In genomic region chr22:35541254-35541748, GRCh38 we compare ENCODE assay signal across 9 cellular contexts. TPM values are rescaled to one million over a fixed set of nuclear protein-coding genes. Genes with fewer than 3 reads are reported as not detected.
DNase-seq lines count a peak whose midpoint lies in the region; ATAC-seq, FAIRE-seq and TF ChIP-seq lines count a peak whose summit lies in the region.
"Had no signal": no experiment of that assay in that cellular context is flagged by ENCODE, and none has a peak within 500 bp of the region (broad histone marks: within the 10 kb centered on the region; RNA-seq: fewer than 3 reads in every experiment).

No MANE protein-coding gene starts in this region.

- no peak for ATAC-seq in stimulated activated effector memory CD8-positive, alpha-beta T cell treated with anti-CD3 and anti-CD28 coated beads, Interleukin-12 subunit alpha, Interleukin-12 subunit beta, amount 100 ng/mL, for 72 hours
- no peak for ATAC-seq in HG02852 (IDR thresholded peaks at IDR 0.05; ENCODE audit: unreplicated experiment)
- no peak for ATAC-seq in GM18873 (IDR thresholded peaks at IDR 0.05; ENCODE audit: low FRiP score, unreplicated experiment)

- CTCF ChIA-PET in SK-N-SH (lab: Yijun Ruan, JAX) = interaction anchor here (1.1 to 8.0 kb wide), 5 partner anchors 15 to 138 kb away, joined by 3 to 60 read pairs (median 3); no protein-coding TSS in a partner anchor

- no peak overlapping the region for H3K27ac Mint-ChIP-seq in stimulated activated effector memory CD8-positive, alpha-beta T cell treated with anti-CD3 and anti-CD28 coated beads, Interleukin-12 subunit alpha, Interleukin-12 subunit beta, amount 100 ng/mL, for 72 hours

- H3K4me2 ChIP-seq in GM23248 (ENCODE audit: unreplicated experiment) (peak overlapping the region; percentile 92), SK-N-SH (peak overlapping the region; percentile 95), keratinocyte (ENCODE audit: control insufficient read depth, extremely low read depth, insufficient read depth, low read depth, low read length) (peak overlapping the region; percentile 82)

- H3K27me3 ChIP-seq in GM23248 (replicated peaks; ENCODE audit: insufficient read depth) (no peaks in the 10 kb centered on the region), SK-N-SH (ENCODE audit: insufficient read depth) (no peaks in the 10 kb centered on the region), keratinocyte (ENCODE audit: control insufficient read depth, extremely low read depth, insufficient read depth, low read length) (peaks cover 40% of the 10 kb centered on the region)

- H2AFZ ChIP-seq in GM23248 (peak overlapping the region; percentile 84; the same call in 1 of the 2 replicates), SK-N-SH (ENCODE audit: low read depth) (peak overlapping the region; percentile 88; the same call in 1 of the 2 replicates), keratinocyte (ENCODE audit: control insufficient read depth, low read length) (no peak overlapping the region)

- H3F3A ChIP-seq in GM23248 (ENCODE audit: insufficient read depth) (no peaks in the 10 kb centered on the region), SK-N-SH (replicated peaks; ENCODE audit: insufficient read depth) (peaks cover 7% of the 10 kb centered on the region)

- 0 out of 2 replicates have a peak, but pooled peaks cover 5% of the 10 kb centered on the region for H3K4me1 ChIP-seq in GM23248 (ENCODE audit: insufficient read depth)
- H3K4me1 ChIP-seq in SK-N-SH (ENCODE audit: control insufficient read depth in 1 of 2, insufficient read depth in 2 of 2, low read depth in 1 of 2, low read length in 1 of 2) = peaks cover 7 to 11% of the 10 kb centered on the region in 2 experiments; a peak in 2 of 4 replicates
- peaks cover 7% of the 10 kb centered on the region for H3K4me1 ChIP-seq in keratinocyte (ENCODE audit: control insufficient read depth, extremely low read depth, insufficient read depth, low read length)

- no peaks in the 10 kb centered on the region for H3K9me3 Mint-ChIP-seq in stimulated activated effector memory CD8-positive, alpha-beta T cell treated with anti-CD3 and anti-CD28 coated beads, Interleukin-12 subunit alpha, Interleukin-12 subunit beta, amount 100 ng/mL, for 72 hours

- no peak for FAIRE-seq in keratinocyte (lab: Jason Lieb, UNC)

- in situ Hi-C loops in GM23248 (cut with MboI) = no loop called here

- dilution Hi-C loops in keratinocyte (cut with MboI; ENCODE audit: extremely low pct_ligation_motif_present, low sequenced_read_pairs) = no loop called here

- no peaks in the 10 kb centered on the region for H4K20me1 ChIP-seq in GM23248 (ENCODE audit: insufficient read depth)
- no peaks in the 10 kb centered on the region for H4K20me1 ChIP-seq in SK-N-SH (ENCODE audit: insufficient read depth)
- peaks cover 6% of the 10 kb centered on the region for H4K20me1 ChIP-seq in keratinocyte (ENCODE audit: control insufficient read depth, extremely low read depth, insufficient read depth, low read length)

- TF ChIP-seq CTCF in SK-N-SH (IDR thresholded peaks at IDR 0.05) (no peak), keratinocyte (optimal IDR thresholded peaks at IDR 0.05 in 1 of 3, IDR thresholded peaks at IDR 0.05 in 1 of 3, conservative IDR thresholded peaks at IDR 0.05 in 1 of 3; ENCODE audit: extremely low read depth in 1 of 3, insufficient read depth in 2 of 3, low read length in 3 of 3) (no peak)

- H3K27ac ChIP-seq in GM23248 (no peak overlapping the region), SK-N-SH (ENCODE audit: low read depth in 2 of 2, low read length in 1 of 2) (no peak overlapping the region), keratinocyte (ENCODE audit: control insufficient read depth, insufficient read depth, low read length) (no peak overlapping the region)
- H3K27ac ChIP-seq: HL-60 had no signal

- H3K4me3 Mint-ChIP-seq in stimulated activated effector memory CD8-positive, alpha-beta T cell treated with anti-CD3 and anti-CD28 coated beads, Interleukin-12 subunit alpha, Interleukin-12 subunit beta, amount 100 ng/mL, for 72 hours = peak overlapping the region; percentile 61

- WGBS in GM23248 (ENCODE audit: low coverage in 1 of 2, low lambda C conversion rate in 2 of 2, missing lambda C conversion rate in 2 of 2), 2 experiments = 11 to 14% methylated on average over 17 to 19 of the region's 28 CpGs
- WGBS in SK-N-SH (ENCODE audit: low lambda C conversion rate) = 15% methylated on average over 10 of the region's 28 CpGs

- H3K79me2 ChIP-seq in GM23248 (ENCODE audit: insufficient read depth) (peaks cover 23% of the 10 kb centered on the region), SK-N-SH (ENCODE audit: insufficient read depth) (peaks cover 7% of the 10 kb centered on the region; the same call in 1 of the 2 replicates), keratinocyte (ENCODE audit: control insufficient read depth, insufficient read depth, low read length) (no peaks in the 10 kb centered on the region)

- no peaks in the 10 kb centered on the region for H3K36me3 ChIP-seq in GM23248 (ENCODE audit: low read depth)
- no peaks in the 10 kb centered on the region for H3K36me3 ChIP-seq in SK-N-SH (replicated peaks in 1 of 2; ENCODE audit: control insufficient read depth in 1 of 2, insufficient read depth in 2 of 2, low read length in 1 of 2)
- H3K36me3 ChIP-seq in keratinocyte (ENCODE audit: control insufficient read depth in 2 of 2, extremely low read depth in 1 of 2, insufficient read depth in 2 of 2, low read length in 2 of 2) = no peaks in the 10 kb centered on the region

- no peaks in the 10 kb centered on the region for H3K36me3 Mint-ChIP-seq in stimulated activated effector memory CD8-positive, alpha-beta T cell treated with anti-CD3 and anti-CD28 coated beads, Interleukin-12 subunit alpha, Interleukin-12 subunit beta, amount 100 ng/mL, for 72 hours

- TF ChIP-seq EP300 in SK-N-SH (IDR thresholded peaks at IDR 0.05; ENCODE audit: borderline replicate concordance in 1 of 2, low read depth in 1 of 2, low read length in 1 of 2) = no peak

- H3K9me2 ChIP-seq in GM23248 (ENCODE audit: insufficient read depth) = no peaks in the 10 kb centered on the region
- no peaks in the 10 kb centered on the region for H3K9me2 ChIP-seq in SK-N-SH

- peak; percentile 55 for DNase-seq in GM23248
- DNase-seq in SK-N-SH = peak; percentile 77
- no peak for DNase-seq in keratinocyte (ENCODE audit: low read depth, low spot score)
- DNase-seq in stimulated activated effector memory CD8-positive, alpha-beta T cell treated with anti-CD3 and anti-CD28 coated beads, Interleukin-12 subunit alpha, Interleukin-12 subunit beta, amount 100 ng/mL, for 72 hours (ENCODE audit: low spot score in 2 of 2) = no peak
- DNase-seq in C1 segment of cervical spinal cord (lab: John Stamatoyannopoulos, UW) = no peak
- DNase-seq: SHP77 had no signal

- H3K9me3 ChIP-seq in GM23248 (ENCODE audit: low read depth) (no peaks in the 10 kb centered on the region), SK-N-SH (no peaks in the 10 kb centered on the region), keratinocyte (ENCODE audit: control insufficient read depth, low read depth, low read length) (no peaks in the 10 kb centered on the region)

- no peak for TF ChIP-seq RAD21 in SK-N-SH (IDR thresholded peaks at IDR 0.05; ENCODE audit: low read length)

- H3K4me3 ChIP-seq in GM23248 (peak overlapping the region; percentile 77), SK-N-SH (ENCODE audit: low read depth in 2 of 2, low read length in 1 of 2) (peak overlapping the region; percentile 58 to 68), keratinocyte (ENCODE audit: control insufficient read depth in 2 of 3, extremely low read depth in 1 of 3, insufficient read depth in 2 of 3, low read depth in 1 of 3, low read length in 3 of 3) (peak overlapping the region in 1 of 3 experiments; percentile 35)

- H3K4me1 Mint-ChIP-seq in stimulated activated effector memory CD8-positive, alpha-beta T cell treated with anti-CD3 and anti-CD28 coated beads, Interleukin-12 subunit alpha, Interleukin-12 subunit beta, amount 100 ng/mL, for 72 hours = peaks cover 15% of the 10 kb centered on the region

- H3K9me1 ChIP-seq in keratinocyte (ENCODE audit: control insufficient read depth, extremely low read depth, insufficient read depth, low read length) = no peaks in the 10 kb centered on the region

- POLR2A ChIA-PET in SK-N-SH (lab: Yijun Ruan, JAX) = interaction anchor here (1.2 to 1.4 kb wide), 2 partner anchors 16 to 64 kb away, joined by 3 read pairs; no protein-coding TSS in a partner anchor

- peak overlapping the region; percentile 69 for H3K9ac ChIP-seq in GM23248
- H3K9ac ChIP-seq in SK-N-SH = no peak overlapping the region; the same call in 1 of the 2 replicates
- H3K9ac ChIP-seq in keratinocyte (ENCODE audit: control insufficient read depth, extremely low read depth, insufficient read depth, low read length) = no peak overlapping the region

TF ChIP-seq in SK-N-SH, 30 proteins besides CTCF, POLR2A, EP300 and RAD21 (continues in another document):
- TF ChIP-seq MAX (IDR thresholded peaks at IDR 0.05; ENCODE audit: low read depth) = no peak

RNA-seq across cellular contexts. Expression of gene RASD2, which starts 0.7 kb away (rescaled TPM):
- 0.76 and 3.7 TPM in 2 replicates for total RNA-seq in GM23248 (2014; rRNA removed; shearing (Covaris generic))
- polyA plus RNA-seq in GM23248 (2016; fragmentation: Nextera tagmentation; extraction: Ambion mirVana) (1.5 and 1.6 TPM in 2 replicates), SK-N-SH (2012; rRNA removed) (0.13 and 0.30 TPM in 2 replicates), keratinocyte (0.01 to 0.03 TPM in 2 of 3 replicates, not detected in the other)
- 0.10 and 0.21 TPM in 2 replicates for polyA plus RNA-seq in SK-N-SH (2012; cell fraction: cytosol; rRNA removed)
- polyA plus RNA-seq in SK-N-SH (2012; cell fraction: nucleus; rRNA removed) = 0.49 and 0.54 TPM in 2 replicates
- polyA plus RNA-seq in keratinocyte (2011; ENCODE audit: low read depth) = not detected
- not detected in 2 replicates for polyA plus RNA-seq in keratinocyte (2011; cell fraction: cytosol; rRNA removed)
- polyA plus RNA-seq in keratinocyte (2011; cell fraction: nucleus; rRNA removed) = 0.05 TPM in 1 of 2 replicates, not detected in the other
- polyA plus RNA-seq in keratinocyte (2012; ENCODE audit: low replicate concordance) = 0.21 TPM in 1 of 2 replicates, not detected in the other
- 0.13 TPM in 1 of 3 replicates, not detected in the others for polyA minus RNA-seq in keratinocyte
- not detected for polyA minus RNA-seq in keratinocyte (2011; cell fraction: cytosol; rRNA and poly(A)+ RNA removed)
- polyA minus RNA-seq in keratinocyte (2011; cell fraction: nucleus; rRNA and poly(A)+ RNA removed) = not detected in 2 replicates

Comparison
In these comparisons a context has a peak if more than half of its experiments do, and no peak if none do; other contexts are left out.
1. DNase-seq: peak in GM23248 (single experiment) and SK-N-SH (single experiment); none in keratinocyte (single experiment), stimulated activated effector memory CD8-positive, alpha-beta T cell treated with anti-CD3 and anti-CD28 coated beads, Interleukin-12 subunit alpha, Interleukin-12 subunit beta, amount 100 ng/mL, for 72 hours (0 of 2) and C1 segment of cervical spinal cord (0 of 14).
2. Peak in every context shown above with its lines, with median percentiles within 50 percentile points of each other: H3K4me2 ChIP-seq.